Comparison of ENCODE assay signal across 1 cellular context in genomic region chr7:138170298-138170697, GRCh38.
TF ChIP-seq lines count a peak whose summit lies in the region.

No MANE protein-coding gene starts in this region.

TF ChIP-seq in H1, 55 proteins besides CTCF, POLR2A, EP300 and RAD21 (continued from another document):
- TF ChIP-seq CEBPB (IDR thresholded peaks at IDR 0.05; ENCODE audit: low read depth, low read length) (peak; percentile 88), JUND (IDR thresholded peaks at IDR 0.05; ENCODE audit: low read length) (0 out of 2 replicates have a peak, but pooled peaks have one; percentile 26), CHD7 (IDR thresholded peaks at IDR 0.05; ENCODE audit: insufficient replicate concordance, low read length) (peak; percentile 64), HDAC2 (IDR thresholded peaks at IDR 0.05; ENCODE audit: borderline replicate concordance in 1 of 2, low read depth in 2 of 2, low read length in 2 of 2) (0 out of 4 replicates have a peak, but pooled peaks of 1 of the 2 experiments have one; percentile 55), MAX (IDR thresholded peaks at IDR 0.05) (no peak), SP2 (IDR thresholded peaks at IDR 0.05; ENCODE audit: low read length) (no peak), ATF3 (IDR thresholded peaks at IDR 0.05; ENCODE audit: insufficient read depth, low read depth, low read length) (no peak), BCL11A (IDR thresholded peaks at IDR 0.05; ENCODE audit: low read depth in 2 of 2, low read length in 2 of 2) (peak; percentile 39 to 46), TEAD4 (IDR thresholded peaks at IDR 0.05; ENCODE audit: low read depth, low read length) (peak; percentile 91)
